Comparison of ENCODE assay signal across 12 cellular contexts in the genomic region with DNA sequence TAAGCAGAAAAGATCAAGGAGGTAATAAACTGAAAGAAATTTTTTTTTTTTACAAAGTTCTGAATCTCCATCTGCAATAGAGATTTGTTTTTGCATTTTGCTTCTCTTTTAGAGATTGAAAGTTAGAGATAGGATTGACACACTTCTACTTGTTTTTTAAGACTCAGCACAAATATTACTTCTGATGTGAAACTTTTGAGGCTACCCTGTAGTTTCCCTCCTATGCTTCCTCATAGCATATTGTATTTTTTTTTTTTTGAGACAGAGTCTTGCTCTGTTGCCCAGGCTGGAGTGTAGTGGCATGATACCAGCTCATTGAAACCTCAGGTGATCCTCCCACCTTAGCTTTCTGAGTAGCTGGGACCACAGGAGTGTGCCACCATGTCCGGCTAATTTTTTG. TPM values are rescaled to one million over a fixed set of nuclear protein-coding genes. Genes with fewer than 3 reads are reported as not detected.
A peak's percentile ranks its signal among the peaks of the same experiment; 100 is the strongest.
DNase-seq lines count a peak whose midpoint lies in the region; ATAC-seq and TF ChIP-seq lines count a peak whose summit lies in the region.
"Had no signal": no experiment of that assay in that cellular context is flagged by ENCODE, and none has a peak within 500 bp of the region (broad histone marks: within the 10 kb centered on the region; RNA-seq: fewer than 3 reads in every experiment).

No MANE protein-coding gene starts in this region.

- intact Hi-C loops in cardiac septum (cut with DNase I): no loop called here

- H3F3A ChIP-seq in smooth muscle cell (ENCODE audit: low read depth): no peaks in the 10 kb centered on the region

- H3K9ac ChIP-seq in smooth muscle cell (ENCODE audit: low read depth): no peak overlapping the region

- no peaks in the 10 kb centered on the region for H4K20me1 ChIP-seq in smooth muscle cell (ENCODE audit: low read depth)

- 100% methylated on average over 1 of the region's 1 CpG for WGBS in smooth muscle cell (ENCODE audit: low lambda C conversion rate)

- H2AFZ ChIP-seq in smooth muscle cell (ENCODE audit: low read depth): peak overlapping the region; percentile 66
- H2AFZ ChIP-seq: PC-9 had no signal

- no peaks in the 10 kb centered on the region for H3K36me3 ChIP-seq in smooth muscle cell (ENCODE audit: low read depth)

- no peaks in the 10 kb centered on the region for H3K4me1 ChIP-seq in smooth muscle cell (ENCODE audit: low read depth)
- H3K4me1 ChIP-seq: body of pancreas had no signal

- H3K9me3 ChIP-seq in smooth muscle cell (replicated peaks; ENCODE audit: low read depth): no peaks in the 10 kb centered on the region
- H3K9me3 ChIP-seq: body of pancreas had no signal

- ATAC-seq in GM18867 (IDR thresholded peaks at IDR 0.05; ENCODE audit: unreplicated experiment) (peak; percentile 73), HG02588 (IDR thresholded peaks at IDR 0.05; ENCODE audit: unreplicated experiment) (peak; percentile 60)
- ATAC-seq: body of pancreas, HCT116 had no signal

- no peak overlapping the region for H3K27ac ChIP-seq in smooth muscle cell (ENCODE audit: low read depth)
- H3K27ac ChIP-seq: body of pancreas, PC-9 had no signal

- H3K4me3 ChIP-seq in smooth muscle cell: no peak overlapping the region
- H3K4me3 ChIP-seq: body of pancreas, PC-9 had no signal

- no peak for TF ChIP-seq CTCF in smooth muscle cell (IDR thresholded peaks at IDR 0.05; ENCODE audit: borderline replicate concordance, insufficient read depth, poor library complexity, severe bottlenecking)

- H3K4me2 ChIP-seq in smooth muscle cell: no peak overlapping the region
- H3K4me2 ChIP-seq: PC-9 had no signal

- H3K27me3 ChIP-seq in smooth muscle cell (ENCODE audit: low read depth): no peaks in the 10 kb centered on the region
- H3K27me3 ChIP-seq: body of pancreas had no signal

- peak; percentile 25 for DNase-seq in RPMI8226
- DNase-seq in smooth muscle cell (lab: John Stamatoyannopoulos, UW; ENCODE audit: unreplicated experiment): no peak
- no peak for DNase-seq in stimulated activated naive CD4-positive, alpha-beta T cell (lab: John Stamatoyannopoulos, UW)
- no peak for DNase-seq in cardiac septum (ENCODE audit: low spot score)
- no peak for DNase-seq in NCI-H2107 treated with DMSO at 0.1 percent for 48 hours (lab: John Stamatoyannopoulos, UW; ENCODE audit: unreplicated experiment)
- DNase-seq: activated CD4-positive, CD25-positive, alpha-beta regulatory T cell; body of pancreas; GDM1; PC-9 had no signal

- H3K79me2 ChIP-seq in smooth muscle cell (ENCODE audit: low read depth): no peaks in the 10 kb centered on the region

RNA-seq across cellular contexts. Expression of a gene that starts 32.1 kb away (rescaled TPM):
- total RNA-seq in smooth muscle cell (25.8 and 30.0 TPM in 2 replicates), cardiac septum (5.6 TPM)
- polyA plus RNA-seq in smooth muscle cell: 13.4 and 16.0 TPM in 2 replicates
